In genomic region chr1:218305447-218306064, GRCh38 we compare ENCODE assay signal across 26 cellular contexts. TPM values are rescaled to one million over a fixed set of nuclear protein-coding genes. Genes with fewer than 3 reads are reported as not detected.
"Had no signal": no experiment of that assay in that cellular context is flagged by ENCODE, and none has a peak within 500 bp of the region (broad histone marks: within the 10 kb centered on the region; RNA-seq: fewer than 3 reads in every experiment).

No MANE protein-coding gene starts in this region.

- H3K9me3 ChIP-seq: body of pancreas, esophagus muscularis mucosa, lower lobe of right lung, mucosa of descending colon, sigmoid colon, stomach, suprapubic skin, tibial nerve had no signal

- ATAC-seq: activated CD4-positive, CD25-positive, alpha-beta regulatory T cell treated with anti-CD3 and anti-CD28 coated beads, Interleukin-2, amount 50 U/mL, for 24 hours; body of pancreas; effector memory CD8-positive, alpha-beta T cell; left colon; lower lobe of right lung; mucosa of descending colon; stimulated activated memory B cell treated with anti-CD40 and anti-IgM and Interleukin-4, amounts not matched to agents 10 μg/mL and 1 μg/mL and 100 μg/mL, for 72 hours had no signal

- H3K4me3 ChIP-seq: body of pancreas, dorsolateral prefrontal cortex, esophagus muscularis mucosa, lower lobe of right lung, mucosa of descending colon, sigmoid colon, smooth muscle cell, stomach, suprapubic skin, tibial nerve had no signal

- H3K27ac ChIP-seq: body of pancreas, esophagus muscularis mucosa, lower lobe of right lung, sigmoid colon, stomach, suprapubic skin, tibial nerve had no signal

- H3K27me3 Mint-ChIP-seq: activated CD4-positive, alpha-beta memory T cell treated with anti-CD3 and anti-CD28 coated beads, Interleukin-2, amount 10 ng/mL, durations not matched to agents 7 days and 5 days; activated CD4-positive, alpha-beta T cell treated with anti-CD3 and anti-CD28 coated beads, Interleukin-2, amount 10 ng/mL, durations not matched to agents 24 days and 14 days; activated naive CD4-positive, alpha-beta T cell treated with anti-CD3 and anti-CD28 coated beads, Interleukin-2, amount 50 U/mL, for 24 hours; effector memory CD8-positive, alpha-beta T cell; stimulated activated memory B cell treated with anti-CD40 and anti-IgM and Interleukin-4, amounts not matched to agents 10 μg/mL and 1 μg/mL and 100 μg/mL, for 72 hours had no signal

- H3K4me1 Mint-ChIP-seq: activated CD4-positive, alpha-beta T cell treated with anti-CD3 and anti-CD28 coated beads, Interleukin-2, amount 10 ng/mL, durations not matched to agents 24 days and 14 days; stimulated activated memory B cell treated with anti-CD40 and anti-IgM and Interleukin-4, amounts not matched to agents 10 μg/mL and 1 μg/mL and 100 μg/mL, for 72 hours had no signal

- DNase-seq: activated CD4-positive, alpha-beta memory T cell treated with anti-CD3 and anti-CD28 coated beads, Interleukin-2, amount 10 ng/mL, durations not matched to agents 7 days and 5 days; activated CD4-positive, alpha-beta T cell treated with anti-CD3 and anti-CD28 coated beads, Interleukin-2, amount 10 ng/mL, durations not matched to agents 24 days and 14 days; activated gamma-delta T cell treated with Interleukin-2 at 50 U/mL for 16 hours; activated T-cell treated with anti-CD3 and anti-CD28 coated beads, Interleukin-2, amount 50 U/mL, for 72 hours; anterior cingulate cortex; body of pancreas; central memory CD4-positive, alpha-beta T cell; dorsolateral prefrontal cortex; effector memory CD8-positive, alpha-beta T cell; islet precursor cell; left colon; lower lobe of right lung; mesendoderm; mucosa of descending colon; nucleus accumbens; sigmoid colon; stimulated activated CD4-positive, alpha-beta T cell treated with anti-CD3 and anti-CD28 coated beads, Interleukin-15, amount 100 ng/mL, for 24 hours; stomach had no signal

- H3K27ac Mint-ChIP-seq: activated CD4-positive, alpha-beta memory T cell treated with anti-CD3 and anti-CD28 coated beads, Interleukin-2, amount 10 ng/mL, durations not matched to agents 7 days and 5 days; activated CD4-positive, alpha-beta T cell treated with anti-CD3 and anti-CD28 coated beads, Interleukin-2, amount 10 ng/mL, durations not matched to agents 24 days and 14 days; activated naive CD4-positive, alpha-beta T cell treated with anti-CD3 and anti-CD28 coated beads, Interleukin-2, amount 50 U/mL, for 24 hours; activated T-cell treated with anti-CD3 and anti-CD28 coated beads, Interleukin-2, amount 50 U/mL, for 72 hours; effector memory CD8-positive, alpha-beta T cell; stimulated activated memory B cell treated with anti-CD40 and anti-IgM and Interleukin-4, amounts not matched to agents 10 μg/mL and 1 μg/mL and 100 μg/mL, for 72 hours had no signal

- H3K4me1 ChIP-seq: esophagus muscularis mucosa, sigmoid colon, suprapubic skin, tibial nerve had no signal

- H3K27me3 ChIP-seq: body of pancreas, dorsolateral prefrontal cortex, esophagus muscularis mucosa, sigmoid colon, stomach, suprapubic skin, tibial nerve had no signal

- H3K4me3 Mint-ChIP-seq: activated CD4-positive, alpha-beta memory T cell treated with anti-CD3 and anti-CD28 coated beads, Interleukin-2, amount 10 ng/mL, durations not matched to agents 7 days and 5 days; activated CD4-positive, alpha-beta T cell treated with anti-CD3 and anti-CD28 coated beads, Interleukin-2, amount 10 ng/mL, durations not matched to agents 24 days and 14 days; activated naive CD4-positive, alpha-beta T cell treated with anti-CD3 and anti-CD28 coated beads, Interleukin-2, amount 50 U/mL, for 24 hours; activated T-cell treated with anti-CD3 and anti-CD28 coated beads, Interleukin-2, amount 50 U/mL, for 72 hours; effector memory CD8-positive, alpha-beta T cell; stimulated activated memory B cell treated with anti-CD40 and anti-IgM and Interleukin-4, amounts not matched to agents 10 μg/mL and 1 μg/mL and 100 μg/mL, for 72 hours had no signal

- H3K9me3 Mint-ChIP-seq: activated CD4-positive, alpha-beta memory T cell treated with anti-CD3 and anti-CD28 coated beads, Interleukin-2, amount 10 ng/mL, durations not matched to agents 7 days and 5 days; activated CD4-positive, alpha-beta T cell treated with anti-CD3 and anti-CD28 coated beads, Interleukin-2, amount 10 ng/mL, durations not matched to agents 24 days and 14 days; activated naive CD4-positive, alpha-beta T cell treated with anti-CD3 and anti-CD28 coated beads, Interleukin-2, amount 50 U/mL, for 24 hours; activated T-cell treated with anti-CD3 and anti-CD28 coated beads, Interleukin-2, amount 50 U/mL, for 72 hours; effector memory CD8-positive, alpha-beta T cell; stimulated activated memory B cell treated with anti-CD40 and anti-IgM and Interleukin-4, amounts not matched to agents 10 μg/mL and 1 μg/mL and 100 μg/mL, for 72 hours had no signal

RNA-seq across cellular contexts. Expression of gene TGFB2, which starts 39.6 kb away (rescaled TPM):
- total RNA-seq: activated CD4-positive, alpha-beta memory T cell treated with anti-CD3 and anti-CD28 coated beads, Interleukin-2, amount 10 ng/mL, durations not matched to agents 7 days and 5 days; activated CD4-positive, alpha-beta T cell treated with anti-CD3 and anti-CD28 coated beads, Interleukin-2, amount 10 ng/mL, durations not matched to agents 24 days and 14 days; activated T-cell treated with anti-CD3 and anti-CD28 coated beads, Interleukin-2, amount 50 U/mL, for 72 hours; T-helper 2 cell treated with Interferon-gamma antibody and Interleukin-4, amounts not matched to agents 100 ng/mL and 5 ng/mL, for 36 hours had no signal
